ENCODE assay signal across 11 cellular contexts in the genomic region with DNA sequence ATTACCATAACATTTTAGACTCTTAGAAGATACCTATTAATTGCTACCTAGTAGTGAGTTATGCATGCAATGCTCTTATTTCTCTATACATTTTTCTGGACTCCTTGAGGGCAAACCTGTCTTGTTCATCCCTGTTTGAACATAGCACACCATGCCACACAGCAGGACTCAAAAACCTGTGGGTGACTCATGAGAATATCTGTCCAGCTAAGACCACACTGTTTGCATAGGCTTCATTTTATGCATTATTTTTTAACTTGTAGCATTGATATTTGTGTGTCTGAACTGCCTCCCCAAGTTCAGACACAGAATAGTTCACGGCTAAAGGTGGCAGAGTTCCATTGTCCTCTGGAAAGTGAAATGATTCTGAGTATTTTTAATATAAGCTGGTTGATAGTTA. TPM values are rescaled to one million over a fixed set of nuclear protein-coding genes. Genes with fewer than 3 reads are reported as not detected.
DNase-seq lines count a peak whose midpoint lies in the region; ATAC-seq and TF ChIP-seq lines count a peak whose summit lies in the region.
"Had no signal": no experiment of that assay in that cellular context is flagged by ENCODE, and none has a peak within 500 bp of the region (broad histone marks: within the 10 kb centered on the region; RNA-seq: fewer than 3 reads in every experiment).

No MANE protein-coding gene starts in this region.

- H3K27ac Mint-ChIP-seq in CD8-positive, alpha-beta memory T cell = peak overlapping the region in 1 of 8 donors; percentile 35

- no peak for TF ChIP-seq CTCF in thyroid gland (IDR thresholded peaks at IDR 0.05)

- peak overlapping the region in 2 of 3 donors; percentile 45 to 65 for H3K27ac ChIP-seq in thyroid gland
- no peak overlapping the region for H3K27ac ChIP-seq in CD8-positive, alpha-beta memory T cell (ENCODE audit: low read depth, low read length)
- H3K27ac ChIP-seq: 22Rv1 had no signal

- no peaks in the 10 kb centered on the region for H3K27me3 ChIP-seq in thyroid gland
- no peaks in the 10 kb centered on the region for H3K27me3 ChIP-seq in CD8-positive, alpha-beta memory T cell (ENCODE audit: insufficient read depth, low read length, poor library complexity, severe bottlenecking)

- no peaks in the 10 kb centered on the region for H3K36me3 ChIP-seq in thyroid gland
- no peaks in the 10 kb centered on the region for H3K36me3 ChIP-seq in CD8-positive, alpha-beta memory T cell (ENCODE audit: insufficient read depth, low read length)

- ATAC-seq in HG03196 (IDR thresholded peaks at IDR 0.05; ENCODE audit: unreplicated experiment) = no peak

- TF ChIP-seq POLR2A in thyroid gland (IDR thresholded peaks at IDR 0.05) = no peak

- CTCF ChIA-PET in CD8-positive, alpha-beta memory T cell (lab: Charles Lee) = interaction anchor here (0.6 kb wide), 1 partner anchor 82 kb away, joined by 4 read pairs; no protein-coding TSS in a partner anchor

- POLR2A ChIA-PET in CD8-positive, alpha-beta memory T cell (lab: Charles Lee) = no interaction called here

- WGBS in thyroid gland, 2 donors = 71 to 87% methylated on average over 1 of the region's 1 CpG

- peaks cover 0 to 3% of the 10 kb centered on the region in 2 donors for H3K27me3 Mint-ChIP-seq in CD8-positive, alpha-beta memory T cell

- peak overlapping the region in 1 of 3 donors; percentile 2 for H3K4me3 ChIP-seq in thyroid gland (replicated peaks in 1 of 3)
- H3K4me3 ChIP-seq in CD8-positive, alpha-beta memory T cell (ENCODE audit: low read length) = no peak overlapping the region

- intact Hi-C loops in thyroid gland (cut with DNase I) = no loop called here

- H3K4me1 ChIP-seq in thyroid gland = peaks cover 26 to 54% of the 10 kb centered on the region in 2 donors
- H3K4me1 ChIP-seq in CD8-positive, alpha-beta memory T cell (ENCODE audit: insufficient read depth, low read length) = peaks cover 3% of the 10 kb centered on the region

- peak overlapping the region in 2 of 7 donors; percentile 12 to 15 for H3K4me3 Mint-ChIP-seq in CD8-positive, alpha-beta memory T cell

- no peaks in the 10 kb centered on the region for H3K36me3 Mint-ChIP-seq in CD8-positive, alpha-beta memory T cell

- no peaks in the 10 kb centered on the region for H3K9me3 Mint-ChIP-seq in CD8-positive, alpha-beta memory T cell

- DNase-seq in DMS53 (lab: John Stamatoyannopoulos, UW) (peak; percentile 5), DMS53 treated with DMSO at 0.1 percent for 48 hours (lab: John Stamatoyannopoulos, UW; ENCODE audit: unreplicated experiment) (no peak), amniotic epithelial cell (ENCODE audit: low read depth) (peak; percentile 49), kidney tubule cell (ENCODE audit: low spot score) (peak; percentile 74), thyroid gland (no peak), SKM-1 treated with dmso at 0.1 percent for 144 hours (lab: John Stamatoyannopoulos, UW; ENCODE audit: unreplicated experiment) (no peak)
- no peak for DNase-seq in CD8-positive, alpha-beta memory T cell
- DNase-seq: NCI-H1417 treated with DMSO at 0.1 percent for 48 hours, SW 1271 had no signal

- H3K9me3 ChIP-seq in thyroid gland = no peaks in the 10 kb centered on the region
- no peaks in the 10 kb centered on the region for H3K9me3 ChIP-seq in CD8-positive, alpha-beta memory T cell (ENCODE audit: low read length)

- H3K4me1 Mint-ChIP-seq in CD8-positive, alpha-beta memory T cell = peaks cover 15 to 31% (median 27%) of the 10 kb centered on the region in 3 donors

RNA-seq across cellular contexts. Expression of gene LMCD1, which starts 1.8 kb away (rescaled TPM):
- total RNA-seq in thyroid gland = 10 to 100 TPM; 13.9 to 64.6 (median 25.6) TPM
- 1 to 10 TPM; 2.0 to 2.6 TPM for total RNA-seq in CD8-positive, alpha-beta memory T cell
- polyA plus RNA-seq in CD8-positive, alpha-beta memory T cell = 0.83 TPM

Comparison
In these comparisons a context has a peak if more than half of its experiments do, and no peak if none do; other contexts are left out.
1. DNase-seq: peak in DMS53 (single experiment), amniotic epithelial cell (single experiment) and kidney tubule cell (single experiment); none in DMS53 treated with DMSO at 0.1 percent for 48 hours (single experiment), thyroid gland (0 of 2), CD8-positive, alpha-beta memory T cell (0 of 5) and SKM-1 treated with dmso at 0.1 percent for 144 hours (single experiment).
2. RNA of gene LMCD1, which starts 1.8 kb away (total RNA-seq): 13.9 to 64.6 TPM in thyroid gland; 2.0 to 2.6 TPM in CD8-positive, alpha-beta memory T cell; every median in the first group is over 4 times any median in the second.